ENCODE assay signal across 37 cellular contexts in genomic region chr7:151334628-151335027, GRCh38.
"Had no signal": no experiment of that assay in that cellular context is flagged by ENCODE, and none has a peak within 500 bp of the region (broad histone marks: within the 10 kb centered on the region; RNA-seq: fewer than 3 reads in every experiment).

No MANE protein-coding gene starts in this region.

- H3K36me3 ChIP-seq: brain microvascular endothelial cell, cardiac muscle cell, MG63, Peyer's patch, SJSA1 had no signal

- H3K4me3 Mint-ChIP-seq: activated B cell treated with CpG ODN at 0.5 μM for 24 hours; activated CD4-positive, alpha-beta memory T cell treated with anti-CD3 and anti-CD28 coated beads, Interleukin-2, amount 10 ng/mL, durations not matched to agents 7 days and 5 days; activated CD8-positive, alpha-beta memory T cell treated with anti-CD3 and anti-CD28 coated beads, Interleukin-2, amount 10 ng/mL, durations not matched to agents 7 days and 5 days; activated naive CD8-positive, alpha-beta T cell treated with anti-CD3 and anti-CD28 coated beads for 36 hours; activated T-cell treated with anti-CD3 and anti-CD28 coated beads, Interleukin-2, amount 50 U/mL, for 72 hours; activated T-helper 17 cell treated with anti-CD3 and anti-CD28 coated beads, Interleukin-2, amount 50 U/mL, for 72 hours; central memory CD8-positive, alpha-beta T cell; T-helper 1 cell treated with Interleukin-12 subunit alpha and Interleukin-12 subunit beta and Interleukin-4 antibody, amounts not matched to agents 30 μg/mL and 1 μg/mL, for 36 hours; T-helper 2 cell treated with Interferon-gamma antibody and Interleukin-4, amounts not matched to agents 5 μg/mL and 100 μg/mL, for 36 hours had no signal

- H3K4me3 ChIP-seq: cardiac muscle cell, MG63, Peyer's patch, SJSA1 had no signal

- DNase-seq: activated B cell treated with CpG ODN at 0.5 μM for 24 hours; activated CD4-positive, alpha-beta memory T cell treated with anti-CD3 and anti-CD28 coated beads, Interleukin-2, amount 10 ng/mL, durations not matched to agents 7 days and 5 days; activated CD4-positive, alpha-beta T cell treated with anti-CD3 and anti-CD28 coated beads for 4 hours; activated CD4-positive, CD25-positive, alpha-beta regulatory T cell treated with anti-CD3 and anti-CD28 coated beads, Interleukin-2, amount 50 U/mL, for 72 hours; activated CD8-positive, alpha-beta memory T cell treated with anti-CD3 and anti-CD28 coated beads, Interleukin-2, amount 50 U/mL, for 48 hours; activated effector memory CD4-positive, alpha-beta T cell treated with anti-CD3 and anti-CD28 coated beads, Interleukin-2, amount 50 U/mL, for 16 hours; activated naive CD4-positive, alpha-beta T cell; activated naive CD4-positive, alpha-beta T cell treated with anti-CD3 and anti-CD28 coated beads, Interleukin-2, amount 50 U/mL, for 16 hours; activated naive CD8-positive, alpha-beta T cell treated with anti-CD3 and anti-CD28 coated beads for 36 hours; activated T-cell treated with anti-CD3 and anti-CD28 coated beads, Interleukin-2, amount 50 U/mL, for 72 hours; amniotic stem cell; aorta; brain microvascular endothelial cell; Karpas-422; KBM-7; MG63; NCI-H1048; NCI-H1105 treated with DMSO at 0.1 percent for 48 hours; NCI-H1436; NCI-H1694; NCI-H2029; NCI-H345; NCI-H524 treated with DMSO at 0.1 percent for 48 hours; PC-3; Peyer's patch; RPMI8226; SHP77 treated with DMSO at 0.1 percent for 48 hours; SK-N-SH had no signal

- H3K9me3 ChIP-seq: MG63, Peyer's patch, SJSA1, SK-N-SH had no signal

- H3K4me1 ChIP-seq: Peyer's patch, SJSA1 had no signal

- H3K9me3 Mint-ChIP-seq: central memory CD8-positive, alpha-beta T cell had no signal

- FAIRE-seq: TTC549 had no signal

- H3K27me3 ChIP-seq: brain microvascular endothelial cell, cardiac muscle cell, MG63, Peyer's patch had no signal

- H3K27ac ChIP-seq: brain microvascular endothelial cell, cardiac muscle cell, Peyer's patch, SJSA1, VCaP had no signal

- H3K9me2 ChIP-seq: SK-N-SH had no signal

- H3K27ac Mint-ChIP-seq: activated B cell treated with CpG ODN at 0.5 μM for 24 hours; activated CD4-positive, alpha-beta memory T cell treated with anti-CD3 and anti-CD28 coated beads, Interleukin-2, amount 10 ng/mL, durations not matched to agents 7 days and 5 days; activated CD8-positive, alpha-beta memory T cell treated with anti-CD3 and anti-CD28 coated beads, Interleukin-2, amount 10 ng/mL, durations not matched to agents 7 days and 5 days; activated naive CD8-positive, alpha-beta T cell treated with anti-CD3 and anti-CD28 coated beads for 36 hours; activated T-cell treated with anti-CD3 and anti-CD28 coated beads, Interleukin-2, amount 50 U/mL, for 72 hours; activated T-helper 17 cell treated with anti-CD3 and anti-CD28 coated beads, Interleukin-2, amount 50 U/mL, for 72 hours; T-helper 1 cell treated with Interleukin-12 subunit alpha and Interleukin-12 subunit beta and Interleukin-4 antibody, amounts not matched to agents 30 μg/mL and 1 μg/mL, for 36 hours; T-helper 2 cell treated with Interferon-gamma antibody and Interleukin-4, amounts not matched to agents 5 μg/mL and 100 μg/mL, for 36 hours had no signal

- H3K27me3 Mint-ChIP-seq: activated B cell treated with CpG ODN at 0.5 μM for 24 hours; activated naive CD8-positive, alpha-beta T cell treated with anti-CD3 and anti-CD28 coated beads for 36 hours had no signal

- H3K4me2 ChIP-seq: SK-N-SH had no signal

- ATAC-seq: activated CD8-positive, alpha-beta memory T cell treated with anti-CD3 and anti-CD28 coated beads, Interleukin-2, amount 10 ng/mL, durations not matched to agents 7 days and 5 days; activated T-cell treated with anti-CD3 and anti-CD28 coated beads, Interleukin-2, amount 50 U/mL, for 72 hours; activated T-helper 17 cell treated with anti-CD3 and anti-CD28 coated beads, Interleukin-2, amount 50 U/mL, for 72 hours; PC-3 had no signal

- H3K9ac ChIP-seq: SK-N-SH had no signal
